In genomic region chr17:74368341-74369152, GRCh38 we compare ENCODE assay signal across 8 cellular contexts. TPM values are rescaled to one million over a fixed set of nuclear protein-coding genes. Genes with fewer than 3 reads are reported as not detected.
DNase-seq lines count a peak whose midpoint lies in the region; ATAC-seq and TF ChIP-seq lines count a peak whose summit lies in the region.

No MANE protein-coding gene starts in this region.

- no peaks in the 10 kb centered on the region for H3K36me3 Mint-ChIP-seq in T-helper 1 cell treated with Interleukin-12 subunit alpha and Interleukin-12 subunit beta and Interleukin-4 antibody, amounts not matched to agents 30 μg/mL and 1 μg/mL, for 36 hours (ENCODE audit: low read depth)

- H4K20me1 ChIP-seq in DND-41 (ENCODE audit: insufficient read depth, low read length): peaks cover 24% of the 10 kb centered on the region

- peaks cover 5% of the 10 kb centered on the region for H3K27me3 ChIP-seq in DND-41 (ENCODE audit: insufficient read depth, low read length, poor library complexity)

- H3K9ac ChIP-seq in DND-41 (ENCODE audit: low read depth, low read length): no peak overlapping the region

- no peaks in the 10 kb centered on the region for H3K9me3 ChIP-seq in DND-41 (ENCODE audit: insufficient read depth, low read length, severe bottlenecking)

- H3K27ac ChIP-seq in DND-41 (ENCODE audit: low read length): no peak overlapping the region

- no peak overlapping the region for H2AFZ ChIP-seq in DND-41 (ENCODE audit: low read depth, low read length)

- ATAC-seq in DND-41 (ENCODE audit: insufficient read depth, low read depth) (peak; percentile 80), left ventricle myocardium superior (peak; percentile 88), sciatic nerve (peak; percentile 83), HG03159 (IDR thresholded peaks at IDR 0.05; ENCODE audit: unreplicated experiment) (no peak), HG03045 (IDR thresholded peaks at IDR 0.05; ENCODE audit: unreplicated experiment) (no peak)

- H3K27me3 Mint-ChIP-seq in T-helper 1 cell treated with Interleukin-12 subunit alpha and Interleukin-12 subunit beta and Interleukin-4 antibody, amounts not matched to agents 30 μg/mL and 1 μg/mL, for 36 hours (ENCODE audit: low read depth): peaks cover 3% of the 10 kb centered on the region

- H3K36me3 ChIP-seq in DND-41 (ENCODE audit: insufficient read depth, low read length): no peaks in the 10 kb centered on the region

- peak; percentile 97 for TF ChIP-seq CTCF in DND-41 (IDR thresholded peaks at IDR 0.05; ENCODE audit: borderline replicate concordance, extremely low read depth, low read length, poor library complexity, severe bottlenecking)

- no peak overlapping the region for H3K4me2 ChIP-seq in DND-41 (ENCODE audit: insufficient read depth, low read length)

- no peak overlapping the region for H3K27ac Mint-ChIP-seq in T-helper 1 cell treated with Interleukin-12 subunit alpha and Interleukin-12 subunit beta and Interleukin-4 antibody, amounts not matched to agents 30 μg/mL and 1 μg/mL, for 36 hours

- DNase-seq in DND-41 (peak; percentile 65), LHCN-M2 (ENCODE audit: low read depth) (peak; percentile 4), amygdala (lab: John Stamatoyannopoulos, UW) (peak in 53 of 56 donors; percentile 18 to 87 (median 63)), left ventricle myocardium superior (peak; percentile 84), sciatic nerve (ENCODE audit: low spot score) (peak; percentile 85)

- H3K79me2 ChIP-seq in DND-41 (ENCODE audit: insufficient read depth, low read length): no peaks in the 10 kb centered on the region

- H3K4me3 Mint-ChIP-seq in T-helper 1 cell treated with Interleukin-12 subunit alpha and Interleukin-12 subunit beta and Interleukin-4 antibody, amounts not matched to agents 30 μg/mL and 1 μg/mL, for 36 hours: peak overlapping the region; percentile 29

- no peak overlapping the region for H3K4me3 ChIP-seq in DND-41 (ENCODE audit: low read depth in 1 of 2, low read length in 2 of 2)

- H3K9me3 Mint-ChIP-seq in T-helper 1 cell treated with Interleukin-12 subunit alpha and Interleukin-12 subunit beta and Interleukin-4 antibody, amounts not matched to agents 30 μg/mL and 1 μg/mL, for 36 hours: no peaks in the 10 kb centered on the region

- peaks cover 13% of the 10 kb centered on the region for H3K4me1 Mint-ChIP-seq in T-helper 1 cell treated with Interleukin-12 subunit alpha and Interleukin-12 subunit beta and Interleukin-4 antibody, amounts not matched to agents 30 μg/mL and 1 μg/mL, for 36 hours (ENCODE audit: low read depth)

- H3K4me1 ChIP-seq in DND-41 (ENCODE audit: insufficient read depth, low read length): no peaks in the 10 kb centered on the region

- intact Hi-C loops in left ventricle myocardium superior (cut with micrococcal nuclease) (no loop called here), sciatic nerve (cut with DNase I) (loop anchor here (10.0 kb wide), 1 partner anchor 164 kb away; the partner anchor contains the start of gene RPL38)

RNA-seq across cellular contexts. Expression of gene GPR142, which starts 1.2 kb away (rescaled TPM):
- total RNA-seq in LHCN-M2 (2014; rRNA removed): not detected in 2 replicates
- not detected for polyA plus RNA-seq in LHCN-M2 (2012)
- total RNA-seq in left ventricle myocardium superior: 0.15 TPM
- total RNA-seq in sciatic nerve: 1.1 TPM

RNA-seq across cellular contexts. Expression of gene BTBD17, which starts 6.9 kb away (rescaled TPM):
- total RNA-seq in LHCN-M2 (2014; rRNA removed) (not detected in 2 replicates), left ventricle myocardium superior (not detected), sciatic nerve (not detected)
- not detected for polyA plus RNA-seq in LHCN-M2 (2012)

RNA-seq across cellular contexts. Expression of gene KIF19, which starts 42.5 kb away (rescaled TPM):
- total RNA-seq in LHCN-M2 (2014; rRNA removed) (not detected in 2 replicates), left ventricle myocardium superior (0.30 TPM), sciatic nerve (55.2 TPM)
- not detected for polyA plus RNA-seq in LHCN-M2 (2012)

Comparison
In these comparisons a context has a peak if more than half of its experiments do, and no peak if none do; other contexts are left out.
1. ATAC-seq: peak in DND-41 (single experiment), left ventricle myocardium superior (single experiment) and sciatic nerve (single experiment); none in HG03159 (single experiment) and HG03045 (single experiment).
2. DNase-seq: peak in every context shown above with its lines; median percentile 85 in sciatic nerve; 84 in left ventricle myocardium superior; 65 in DND-41; 63 in amygdala; 4 in LHCN-M2.
3. RNA of gene KIF19, which starts 42.5 kb away (total RNA-seq): 55.2 TPM in sciatic nerve (single experiment); 0.30 TPM in left ventricle myocardium superior (single experiment) and not detected in LHCN-M2; every median in the first group is over 10 times any median in the second.